ENCODE assay signal across 8 cellular contexts in the genomic region with DNA sequence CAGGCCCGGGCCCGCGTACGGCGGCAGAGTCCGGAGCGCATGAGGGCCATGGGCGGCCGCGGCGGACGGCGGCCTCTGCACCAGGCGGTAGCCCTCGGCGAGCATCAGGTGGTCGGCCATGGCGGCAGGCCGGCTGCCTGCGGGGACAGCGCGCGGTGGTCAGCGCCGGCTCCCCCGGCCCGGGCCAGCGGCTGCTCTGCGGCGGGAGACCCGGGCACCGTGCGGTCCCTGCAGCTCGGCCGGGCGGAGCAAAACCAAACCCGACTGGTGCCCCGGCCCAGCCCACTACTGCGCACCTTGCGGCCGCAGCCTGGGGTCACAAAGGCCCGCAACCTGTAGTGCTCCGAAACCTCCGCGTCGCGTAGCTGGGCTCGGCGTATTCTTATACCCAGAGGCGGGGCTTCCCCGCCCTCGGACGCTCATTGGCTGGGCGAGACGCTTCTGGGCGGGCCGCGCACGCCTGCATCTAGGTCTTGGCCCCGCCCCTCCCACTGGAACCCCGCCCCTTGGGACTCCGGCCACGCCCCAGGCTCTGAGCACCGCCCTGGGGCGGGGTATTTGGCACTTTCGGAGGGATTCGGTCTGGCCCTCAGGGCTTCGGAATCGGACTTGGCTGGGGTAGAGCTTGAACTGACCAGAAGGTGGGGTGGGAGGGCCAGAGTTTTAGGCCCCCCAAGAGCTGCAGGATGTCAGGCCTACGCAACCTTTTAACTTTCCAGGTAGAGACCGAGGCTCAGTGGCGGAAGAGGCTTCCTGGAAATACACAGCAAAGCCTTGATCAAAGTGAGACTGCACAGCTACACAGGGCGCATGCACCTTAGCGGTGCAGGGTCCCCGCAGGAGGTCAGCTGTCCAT. TPM values are rescaled to one million over a fixed set of nuclear protein-coding genes. Genes with fewer than 3 reads are reported as not detected.
DNase-seq lines count a peak whose midpoint lies in the region; ATAC-seq and TF ChIP-seq lines count a peak whose summit lies in the region.

A gene with protein sequence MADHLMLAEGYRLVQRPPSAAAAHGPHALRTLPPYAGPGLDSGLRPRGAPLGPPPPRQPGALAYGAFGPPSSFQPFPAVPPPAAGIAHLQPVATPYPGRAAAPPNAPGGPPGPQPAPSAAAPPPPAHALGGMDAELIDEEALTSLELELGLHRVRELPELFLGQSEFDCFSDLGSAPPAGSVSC (minus strand): TSS at position 356 of the 856 bp plus-strand sequence. CDS start 236 bp downstream, at position 120.

- peak; percentile 91 for ATAC-seq in GM18907 (IDR thresholded peaks at IDR 0.05; ENCODE audit: unreplicated experiment)
- ATAC-seq in HG03139 (IDR thresholded peaks at IDR 0.05; ENCODE audit: unreplicated experiment) = peak; percentile 93

- intact Hi-C loops in colonic mucosa (cut with DNase I) = loop anchor here (5.0 kb wide), 1 partner anchor 195 kb away; a partner anchor contains a TSS

- peak within 1 kb of the TSS; percentile 16 for H3K27ac ChIP-seq in colonic mucosa

- H3K36me3 ChIP-seq in colonic mucosa = no peaks in the 10 kb centered on the region

- H3K9me3 ChIP-seq in colonic mucosa = no peaks in the 10 kb centered on the region

- H3K27me3 ChIP-seq in colonic mucosa = peaks cover 10% of the 10 kb centered on the region

- H3K9ac ChIP-seq in colonic mucosa (ENCODE audit: low read depth in 2 of 2, low read length in 2 of 2) = peak within 1 kb of the TSS; percentile 64 to 89

- TF ChIP-seq CTCF in colonic mucosa (IDR thresholded peaks at IDR 0.05) = no peak

- H3K4me1 ChIP-seq in colonic mucosa = no peaks in the 10 kb centered on the region

- DNase-seq in AG08395 (ENCODE audit: low spot score) = peak; percentile 97
- DNase-seq in NCI-H2227 treated with DMSO at 0.1 percent for 48 hours (lab: John Stamatoyannopoulos, UW) = peak; percentile 92
- DNase-seq in activated CD4-positive, alpha-beta T cell treated with anti-CD3 and anti-CD28 coated beads for 4 hours = peak; percentile 94 to 95
- DNase-seq in colonic mucosa = peak; percentile 95
- DNase-seq in kidney tubule cell (ENCODE audit: low spot score) = peak; percentile 97
- DNase-seq in stimulated activated CD4-positive, alpha-beta T cell treated with anti-CD3 and anti-CD28 coated beads, Interleukin-1b, Interleukin-23, amount 100 ng/mL, for 24 hours (ENCODE audit: low read depth in 4 of 4, low spot score in 1 of 4) = peak; percentile 86 to 95 (median 92)

- H3K4me3 ChIP-seq in colonic mucosa = peak within 1 kb of the TSS; percentile 73

RNA-seq across cellular contexts. Expression of the gene that starts here (rescaled TPM):
- total RNA-seq in colonic mucosa = 1 to 10 TPM; 3.4 to 5.8 TPM

Comparison
In these comparisons a context has a peak if more than half of its experiments do, and no peak if none do; other contexts are left out.
1. Peak in every context shown above with its lines: DNase-seq, ATAC-seq, H3K4me3 ChIP-seq and H3K27ac ChIP-seq.